Comparison of ENCODE assay signal across 8 cellular contexts in genomic region chr11:77091146-77091940, GRCh38. TPM values are rescaled to one million over a fixed set of nuclear protein-coding genes. Genes with fewer than 3 reads are reported as not detected.
DNase-seq lines count a peak whose midpoint lies in the region; ATAC-seq and TF ChIP-seq lines count a peak whose summit lies in the region.

No MANE protein-coding gene starts in this region.

- H3K4me3 ChIP-seq in coronary artery (no peak overlapping the region), lower leg skin (ENCODE audit: low read depth, poor library complexity, severe bottlenecking) (no peak overlapping the region)

- WGBS in lower leg skin, 2 donors, result 29 to 39% methylated on average over 8 to 9 of the region's 9 CpGs

- TF ChIP-seq CTCF in coronary artery (IDR thresholded peaks at IDR 0.05) (peak; percentile 73), lower leg skin (IDR thresholded peaks at IDR 0.05) (peak in 1 of 3 donors; percentile 88)

- no peak overlapping the region for H3K27ac ChIP-seq in coronary artery

- intact Hi-C loops in lower leg skin (cut with DNase I; ENCODE audit: low total_unique reads), result loop anchor here (2.0 to 5.0 kb wide), 2 partner anchors 43 to 169 kb away; no protein-coding TSS in a partner anchor

- TF ChIP-seq POLR2A in lower leg skin (IDR thresholded peaks at IDR 0.05), result no peak

- ATAC-seq in GM18909 (IDR thresholded peaks at IDR 0.05; ENCODE audit: poor library complexity, unreplicated experiment) (peak; percentile 81), HG03354 (IDR thresholded peaks at IDR 0.05; ENCODE audit: poor library complexity, severe bottlenecking, unreplicated experiment) (peak; percentile 93)

- peak; percentile 92 for DNase-seq in AG20443 (ENCODE audit: low spot score)
- DNase-seq in NCI-H524 treated with DMSO at 0.1 percent for 48 hours (lab: John Stamatoyannopoulos, UW), result peak; percentile 7
- peak; percentile 54 to 71 for DNase-seq in activated CD4-positive, alpha-beta T cell treated with anti-CD3 and anti-CD28 coated beads, Interleukin-2, amount 50 U/mL, for 24 hours (ENCODE audit: low read depth in 1 of 2, low spot score in 1 of 2)
- no peak for DNase-seq in coronary artery (ENCODE audit: low spot score)
- DNase-seq in lower leg skin (ENCODE audit: low spot score in 2 of 2), result peak; percentile 78 to 96
- DNase-seq in stimulated activated CD8-positive, alpha-beta memory T cell treated with anti-CD3 and anti-CD28 coated beads, Interleukin-12 subunit alpha, Interleukin-12 subunit beta, amount 100 ng/mL, for 1 hour (ENCODE audit: low read depth), result peak; percentile 61

RNA-seq across cellular contexts. Expression of gene OMP, which starts 11.3 kb away (rescaled TPM):
- not detected for total RNA-seq in lower leg skin

RNA-seq across cellular contexts. Expression of gene CAPN5, which starts 24.6 kb away (rescaled TPM):
- 1 to 10 TPM in 3 of 4 donors, under 1 TPM in 1; 0.38 to 1.9 (median 1.2) TPM for total RNA-seq in lower leg skin

RNA-seq across cellular contexts. Expression of gene MYO7A, which starts 36.7 kb away (rescaled TPM):
- 1 to 10 TPM in 3 of 4 donors, under 1 TPM in 1; 0.69 to 2.1 (median 1.4) TPM for total RNA-seq in lower leg skin

RNA-seq across cellular contexts. Expression of gene B3GNT6, which starts 57.1 kb away (rescaled TPM):
- under 1 TPM in 2 of 4 donors, not detected in 2; 0.21 to 0.26 TPM for total RNA-seq in lower leg skin
